Comparison of ENCODE assay signal across 8 cellular contexts in genomic region chr4:86498560-86499166, GRCh38.
DNase-seq lines count a peak whose midpoint lies in the region; ATAC-seq and TF ChIP-seq lines count a peak whose summit lies in the region.

No MANE protein-coding gene starts in this region.

- H3K27ac Mint-ChIP-seq in stimulated activated naive B cell treated with anti-CD40 and anti-IgM and Interleukin-4, amounts not matched to agents 10 μg/mL and 1 μg/mL and 100 μg/mL, for 72 hours: no peak overlapping the region

- H3K36me3 Mint-ChIP-seq in stimulated activated naive B cell treated with anti-CD40 and anti-IgM and Interleukin-4, amounts not matched to agents 10 μg/mL and 1 μg/mL and 100 μg/mL, for 72 hours: no peaks in the 10 kb centered on the region

- H3K27me3 Mint-ChIP-seq in stimulated activated naive B cell treated with anti-CD40 and anti-IgM and Interleukin-4, amounts not matched to agents 10 μg/mL and 1 μg/mL and 100 μg/mL, for 72 hours: peaks cover 0 to 6% of the 10 kb centered on the region in 2 donors

- no peaks in the 10 kb centered on the region for H3K4me1 Mint-ChIP-seq in stimulated activated naive B cell treated with anti-CD40 and anti-IgM and Interleukin-4, amounts not matched to agents 10 μg/mL and 1 μg/mL and 100 μg/mL, for 72 hours

- WGBS in adrenal gland, 4 donors: 8 to 12% (median 9%) methylated on average over 4 of the region's 4 CpGs
- WGBS in right cardiac atrium: 13% methylated on average over 4 of the region's 4 CpGs

- no peaks in the 10 kb centered on the region for H3K36me3 ChIP-seq in adrenal gland (replicated peaks in 1 of 2)

- H3K27me3 ChIP-seq in adrenal gland (no peaks in the 10 kb centered on the region), right cardiac atrium (ENCODE audit: control insufficient read depth, insufficient read depth) (no peaks in the 10 kb centered on the region)

- no peaks in the 10 kb centered on the region for H3K9me3 Mint-ChIP-seq in stimulated activated naive B cell treated with anti-CD40 and anti-IgM and Interleukin-4, amounts not matched to agents 10 μg/mL and 1 μg/mL and 100 μg/mL, for 72 hours

- peak overlapping the region in 1 of 4 donors; percentile 6 for H3K4me3 ChIP-seq in adrenal gland
- H3K4me3 ChIP-seq in right cardiac atrium (ENCODE audit: low read length): no peak overlapping the region

- intact Hi-C loops in adrenal gland (cut with DNase I) (loop anchor here (2.0 to 5.0 kb wide), 2 partner anchors 394 kb away; partner anchors contain the start of gene C4orf36 (in 2 of the 2)), right cardiac atrium (cut with DNase I) (loop anchor here in 2 of 4 donors (5.0 kb wide), 1 partner anchor 399 kb away; no protein-coding TSS in a partner anchor)

- TF ChIP-seq POLR2A in adrenal gland (IDR thresholded peaks at IDR 0.05): no peak

- no peaks in the 10 kb centered on the region for H3K9me3 ChIP-seq in adrenal gland (replicated peaks in 1 of 3)
- H3K9me3 ChIP-seq in right cardiac atrium (ENCODE audit: control insufficient read depth, low read length): no peaks in the 10 kb centered on the region

- H3K4me1 ChIP-seq in adrenal gland (replicated peaks in 1 of 2) (peaks cover 0 to 10% of the 10 kb centered on the region in 2 donors), right cardiac atrium (ENCODE audit: control insufficient read depth, insufficient read depth, low read length) (peaks cover 9% of the 10 kb centered on the region)

- DNase-seq in DMS114 treated with DMSO at 0.1 percent for 48 hours (lab: John Stamatoyannopoulos, UW; ENCODE audit: unreplicated experiment): peak; percentile 3
- DNase-seq in NCI-H2227 (lab: John Stamatoyannopoulos, UW; ENCODE audit: unreplicated experiment): peak; percentile 52
- DNase-seq in adrenal gland: peak in 3 of 7 donors; percentile 21 to 23 (median 22)
- no peak for DNase-seq in right cardiac atrium
- DNase-seq in stimulated activated naive B cell treated with anti-CD40 and anti-IgM and Interleukin-4, amounts not matched to agents 10 μg/mL and 1 μg/mL and 100 μg/mL, for 72 hours: no peak
- DNase-seq in activated CD8-positive, alpha-beta memory T cell treated with anti-CD3 and anti-CD28 coated beads, Interleukin-2, amount 50 U/mL, for 4 hours: no peak

- ATAC-seq in GM19328 (IDR thresholded peaks at IDR 0.05; ENCODE audit: unreplicated experiment) (peak; percentile 77), HG03175 (IDR thresholded peaks at IDR 0.05; ENCODE audit: unreplicated experiment) (peak; percentile 89), right cardiac atrium (peak; percentile 88 to 91)
- ATAC-seq in stimulated activated naive B cell treated with anti-CD40 and anti-IgM and Interleukin-4, amounts not matched to agents 10 μg/mL and 1 μg/mL and 100 μg/mL, for 72 hours (replicated peaks): peak; percentile 77 to 84

- TF ChIP-seq CTCF in adrenal gland (IDR thresholded peaks at IDR 0.05): peak; percentile 60 to 84 (median 74)

- H3K27ac ChIP-seq in adrenal gland (peak overlapping the region in 1 of 5 donors; percentile 6), right cardiac atrium (ENCODE audit: low read length) (no peak overlapping the region)

- no peak overlapping the region for H3K4me3 Mint-ChIP-seq in stimulated activated naive B cell treated with anti-CD40 and anti-IgM and Interleukin-4, amounts not matched to agents 10 μg/mL and 1 μg/mL and 100 μg/mL, for 72 hours

Comparison
In these comparisons a context has a peak if more than half of its experiments do, and no peak if none do; other contexts are left out.
1. DNase-seq: peak in DMS114 treated with DMSO at 0.1 percent for 48 hours (single experiment) and NCI-H2227 (single experiment); none in right cardiac atrium (0 of 3), stimulated activated naive B cell treated with anti-CD40 and anti-IgM and Interleukin-4, amounts not matched to agents 10 μg/mL and 1 μg/mL and 100 μg/mL, for 72 hours (single experiment) and activated CD8-positive, alpha-beta memory T cell treated with anti-CD3 and anti-CD28 coated beads, Interleukin-2, amount 50 U/mL, for 4 hours (single experiment).
2. Peak in every context shown above with its lines, with median percentiles within 50 percentile points of each other: ATAC-seq.